14 cellular contexts compared by ENCODE assay signal in genomic region chr5:113246371-113246870, GRCh38.
DNase-seq lines count a peak whose midpoint lies in the region; TF ChIP-seq lines count a peak whose summit lies in the region.
"Had no signal": no experiment of that assay in that cellular context is flagged by ENCODE, and none has a peak within 500 bp of the region (broad histone marks: within the 10 kb centered on the region; RNA-seq: fewer than 3 reads in every experiment).

No MANE protein-coding gene starts in this region.

- peaks cover 5 to 6% (median 6%) of the 10 kb centered on the region in 3 donors for H3K9me3 Mint-ChIP-seq in IgD-negative memory B cell
- H3K9me3 Mint-ChIP-seq: activated naive CD4-positive, alpha-beta T cell treated with anti-CD3 and anti-CD28 coated beads, Interleukin-2, amount 50 U/mL, for 24 hours had no signal

- no peaks in the 10 kb centered on the region for H3K36me3 ChIP-seq in ascending aorta

- no peak for DNase-seq in ascending aorta (ENCODE audit: low spot score in 2 of 2)
- peak; percentile 47 for DNase-seq in iris pigment epithelial cell (ENCODE audit: low read depth)
- no peak for DNase-seq in activated T-cell treated with anti-CD3 and anti-CD28 coated beads, Interleukin-2, amount 50 U/mL, for 48 hours
- DNase-seq in RPMI8226: no peak
- DNase-seq in NK-92 treated with Interleukin-12 subunit alpha and Interleukin-12 subunit beta, amount 100 ng/mL, for 24 hours (lab: John Stamatoyannopoulos, UW): no peak
- no peak for DNase-seq in DMS114 treated with DMSO at 0.1 percent for 48 hours (lab: John Stamatoyannopoulos, UW; ENCODE audit: unreplicated experiment)
- DNase-seq: GDM1, glutamatergic neuron, NCI-H1930, T-helper 2 cell, testis had no signal

- H3K4me1 Mint-ChIP-seq in IgD-negative memory B cell: peaks cover 0 to 6% (median 0%) of the 10 kb centered on the region in 3 donors
- H3K4me1 Mint-ChIP-seq: activated naive CD4-positive, alpha-beta T cell treated with anti-CD3 and anti-CD28 coated beads, Interleukin-2, amount 50 U/mL, for 24 hours had no signal

- peaks cover 15% of the 10 kb centered on the region for H3K27me3 Mint-ChIP-seq in IgD-negative memory B cell
- H3K27me3 Mint-ChIP-seq: activated naive CD4-positive, alpha-beta T cell treated with anti-CD3 and anti-CD28 coated beads, Interleukin-2, amount 50 U/mL, for 24 hours had no signal

- H3K4me3 ChIP-seq in ascending aorta: no peak overlapping the region
- H3K4me3 ChIP-seq in skin epidermis: no peak overlapping the region
- H3K4me3 ChIP-seq: testis had no signal

- no peaks in the 10 kb centered on the region for H3K9me3 ChIP-seq in ascending aorta
- H3K9me3 ChIP-seq: testis had no signal

- no peak for TF ChIP-seq CTCF in ascending aorta (IDR thresholded peaks at IDR 0.05)

- H3K36me3 Mint-ChIP-seq in IgD-negative memory B cell: peaks cover 1% of the 10 kb centered on the region
- H3K36me3 Mint-ChIP-seq: activated naive CD4-positive, alpha-beta T cell treated with anti-CD3 and anti-CD28 coated beads, Interleukin-2, amount 50 U/mL, for 24 hours had no signal

- H3K4me1 ChIP-seq in ascending aorta: no peaks in the 10 kb centered on the region

- no peak overlapping the region for H3K27ac Mint-ChIP-seq in IgD-negative memory B cell
- H3K27ac Mint-ChIP-seq: activated naive CD4-positive, alpha-beta T cell treated with anti-CD3 and anti-CD28 coated beads, Interleukin-2, amount 50 U/mL, for 24 hours had no signal

- H3K4me3 Mint-ChIP-seq in IgD-negative memory B cell: peak overlapping the region in 3 of 4 donors; percentile 5 to 76 (median 75)
- H3K4me3 Mint-ChIP-seq: activated naive CD4-positive, alpha-beta T cell treated with anti-CD3 and anti-CD28 coated beads, Interleukin-2, amount 50 U/mL, for 24 hours had no signal

- intact Hi-C loops in ascending aorta (cut with DNase I): no loop called here

- peak overlapping the region; percentile 21 to 23 for H3K27ac ChIP-seq in ascending aorta
- H3K27ac ChIP-seq in skin epidermis: peak overlapping the region in 18 of 21 experiments; percentile 20 to 83 (median 68)

- no peaks in the 10 kb centered on the region for H3K27me3 ChIP-seq in ascending aorta
- H3K27me3 ChIP-seq: testis had no signal
